ENCODE assay signal across 8 cellular contexts in the genomic region with DNA sequence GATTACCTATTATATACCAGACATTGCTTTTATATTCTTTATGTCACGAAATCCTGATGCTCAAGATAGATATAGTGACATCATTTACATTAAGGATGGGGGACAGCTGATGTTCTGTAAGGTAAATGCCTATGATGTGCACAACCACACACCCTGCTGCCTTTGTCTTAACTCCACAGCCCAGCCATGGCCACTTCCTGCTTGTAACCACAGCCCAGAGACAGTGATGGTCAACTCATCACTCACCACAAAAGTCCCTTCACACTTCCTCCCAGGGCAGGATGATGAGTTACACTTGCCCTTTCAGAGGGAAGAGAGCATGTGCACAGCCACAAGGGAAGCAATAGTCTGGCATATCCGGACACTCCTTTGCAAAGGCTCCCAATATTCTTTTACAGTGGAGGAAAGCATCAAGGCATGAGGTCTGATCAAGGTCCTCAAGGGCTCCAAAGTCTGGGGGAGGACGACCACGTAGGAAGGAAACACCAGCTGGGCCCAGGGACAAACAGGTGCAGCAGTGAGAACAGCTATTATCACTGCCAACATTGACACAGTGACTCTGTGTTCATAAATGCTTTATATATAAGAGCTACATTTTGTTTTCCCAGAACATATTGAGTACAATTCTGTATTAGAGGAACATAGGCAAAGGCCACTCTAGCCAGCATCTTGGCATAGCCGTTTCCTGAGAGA. TPM values are rescaled to one million over a fixed set of nuclear protein-coding genes. Genes with fewer than 3 reads are reported as not detected.
DNase-seq lines count a peak whose midpoint lies in the region; ATAC-seq, FAIRE-seq and TF ChIP-seq lines count a peak whose summit lies in the region.

No MANE protein-coding gene starts in this region.

- H3K27me3 Mint-ChIP-seq in progenitor cell of endocrine pancreas: no peaks in the 10 kb centered on the region

- intact Hi-C loops in sigmoid colon (cut with DNase I): no loop called here

- peaks cover 0 to 37% (median 36%) of the 10 kb centered on the region in 4 donors for H3K4me1 ChIP-seq in sigmoid colon

- H3K27ac ChIP-seq in sigmoid colon: no peak overlapping the region

- no peak overlapping the region for H3K4me3 ChIP-seq in sigmoid colon

- no peaks in the 10 kb centered on the region for H3K9me3 Mint-ChIP-seq in progenitor cell of endocrine pancreas (ENCODE audit: low read depth)

- TF ChIP-seq CTCF in sigmoid colon (IDR thresholded peaks at IDR 0.05) (no peak), progenitor cell of endocrine pancreas (IDR thresholded peaks at IDR 0.05; ENCODE audit: unreplicated experiment) (no peak)

- TF ChIP-seq EP300 in sigmoid colon (IDR thresholded peaks at IDR 0.05): no peak

- FAIRE-seq in GM19239 (lab: Jason Lieb, UNC): peak; percentile 99
- FAIRE-seq in RCC 7860 (lab: Jason Lieb, UNC): peak; percentile 79

- no peak overlapping the region for H3K27ac Mint-ChIP-seq in progenitor cell of endocrine pancreas

- peaks cover 13% of the 10 kb centered on the region for H3K36me3 Mint-ChIP-seq in progenitor cell of endocrine pancreas (ENCODE audit: insufficient read depth)

- H3K9me3 ChIP-seq in sigmoid colon: no peaks in the 10 kb centered on the region

- peaks cover 0 to 25% (median 5%) of the 10 kb centered on the region in 4 donors for H3K36me3 ChIP-seq in sigmoid colon

- H3K4me3 Mint-ChIP-seq in progenitor cell of endocrine pancreas (ENCODE audit: low read depth): no peak overlapping the region

- peak; percentile 92 for ATAC-seq in HG03097 (IDR thresholded peaks at IDR 0.05; ENCODE audit: low FRiP score, unreplicated experiment)

- H3K27me3 ChIP-seq in sigmoid colon: no peaks in the 10 kb centered on the region

- peaks cover 15% of the 10 kb centered on the region for H3K4me1 Mint-ChIP-seq in progenitor cell of endocrine pancreas (ENCODE audit: low read depth)

- DNase-seq in Ammon's horn (ENCODE audit: low spot score): peak; percentile 72
- DNase-seq in GM19239 (ENCODE audit: insufficient read length, low spot score): no peak
- DNase-seq in RCC 7860 (ENCODE audit: low spot score): peak; percentile 53
- DNase-seq in islet precursor cell: peak; percentile 67
- DNase-seq in GOT3 (lab: John Stamatoyannopoulos, UW): no peak
- DNase-seq in sigmoid colon: no peak
- DNase-seq in progenitor cell of endocrine pancreas (ENCODE audit: low spot score, unreplicated experiment): no peak

- WGBS in sigmoid colon, 2 donors: 27 to 39% methylated on average over 5 of the region's 5 CpGs

- no peak for TF ChIP-seq POLR2A in sigmoid colon (IDR thresholded peaks at IDR 0.05)

RNA-seq across cellular contexts. Expression of a gene that starts 53.8 kb away (rescaled TPM):
- total RNA-seq in sigmoid colon (100 to 1,000 TPM in 2 of 4 donors, 10 to 100 TPM in 2; 92.8 to 136 (median 109) TPM), progenitor cell of endocrine pancreas (16.1 and 17.4 TPM in 2 replicates)
- polyA plus RNA-seq in sigmoid colon: 10 to 100 TPM in 2 of 3 donors, 1 to 10 TPM in 1; 4.9 to 20.7 (median 16.8) TPM

Comparison
In these comparisons a context has a peak if more than half of its experiments do, and no peak if none do; other contexts are left out.
1. DNase-seq: peak in Ammon's horn (single experiment), RCC 7860 (single experiment) and islet precursor cell (single experiment); none in GM19239 (single experiment), GOT3 (single experiment), sigmoid colon (single experiment) and progenitor cell of endocrine pancreas (single experiment).